Comparison of ENCODE assay signal across 35 cellular contexts in the genomic region with DNA sequence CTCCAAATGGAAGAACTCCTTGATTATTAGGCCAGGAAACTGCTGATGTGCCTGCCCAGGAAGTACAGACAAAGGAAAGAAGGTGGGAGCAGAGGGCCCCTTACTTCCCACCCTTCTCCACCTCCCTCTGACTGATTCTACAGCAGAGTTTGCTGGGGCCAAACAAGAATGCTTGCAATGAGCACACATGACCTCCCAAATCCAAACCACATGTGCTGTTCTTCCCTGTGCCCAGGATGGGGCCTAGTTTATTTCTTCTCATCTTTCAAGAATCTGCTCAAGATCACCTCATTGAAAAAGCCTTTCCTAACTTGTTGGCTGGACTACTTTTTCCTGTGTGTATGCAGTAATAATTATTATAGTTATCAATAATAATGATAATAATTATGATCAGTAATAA.
"Had no signal": no experiment of that assay in that cellular context is flagged by ENCODE, and none has a peak within 500 bp of the region (broad histone marks: within the 10 kb centered on the region; RNA-seq: fewer than 3 reads in every experiment).

No MANE protein-coding gene starts in this region.

- H3K9me3 Mint-ChIP-seq: activated CD8-positive, alpha-beta T cell treated with anti-CD3 and anti-CD28 coated beads for 36 hours; activated naive CD4-positive, alpha-beta T cell treated with anti-CD3 and anti-CD28 coated beads for 36 hours; activated naive CD4-positive, alpha-beta T cell treated with anti-CD3 and anti-CD28 coated beads, Interleukin-2, amount 50 U/mL, for 24 hours; activated naive CD8-positive, alpha-beta T cell treated with anti-CD3 and anti-CD28 coated beads for 36 hours; activated naive CD8-positive, alpha-beta T cell treated with anti-CD3 and anti-CD28 coated beads, Interleukin-2, amount 50 U/mL, for 24 hours; activated T-helper 1 cell treated with anti-CD3 and anti-CD28 coated beads, Interleukin-12 subunit alpha, Interleukin-12 subunit beta, Interleukin-2, Interleukin-4 antibody, amounts not matched to agents 30 ng/mL and 10 ng/mL and 1 ng/mL, durations not matched to agents 14 hours and 24 hours and 36 hours; activated T-helper 2 cell treated with anti-CD3 and anti-CD28 coated beads, Interferon-gamma antibody, Interleukin-2, Interleukin-4, amounts not matched to agents 10 μg/mL and 5 μg/mL and 100 μg/mL, durations not matched to agents 14 hours and 24 hours and 36 hours; brain; T-helper 2 cell treated with Interferon-gamma antibody and Interleukin-4, amounts not matched to agents 5 μg/mL and 100 μg/mL, for 36 hours had no signal

- H3K9me3 ChIP-seq: ascending aorta, breast epithelium, colonic mucosa, esophagus squamous epithelium, gastrocnemius medialis, heart left ventricle had no signal

- DNase-seq: activated CD4-positive, alpha-beta T cell treated with anti-CD3 and anti-CD28 coated beads for 1 hour; activated CD4-positive, alpha-beta T cell treated with anti-CD3 and anti-CD28 coated beads for 48 hours; activated CD4-positive, alpha-beta T cell treated with anti-CD3 and anti-CD28 coated beads, Interleukin-2, amount 50 U/mL, for 1 hour; activated CD4-positive, alpha-beta T cell treated with anti-CD3 and anti-CD28 coated beads, Interleukin-2, amount 50 U/mL, for 48 hours; activated CD8-positive, alpha-beta memory T cell treated with anti-CD3 and anti-CD28 coated beads for 24 hours; activated CD8-positive, alpha-beta T cell treated with anti-CD3 and anti-CD28 coated beads for 36 hours; activated effector memory CD4-positive, alpha-beta T cell treated with anti-CD3 and anti-CD28 coated beads, Interleukin-2, amount 50 U/mL, for 16 hours; activated naive CD4-positive, alpha-beta T cell treated with anti-CD3 and anti-CD28 coated beads for 36 hours; activated naive CD8-positive, alpha-beta T cell treated with anti-CD3 and anti-CD28 coated beads for 36 hours; activated naive CD8-positive, alpha-beta T cell treated with anti-CD3 and anti-CD28 coated beads, Interleukin-2, amount 50 U/mL, for 24 hours; activated T-cell treated with anti-CD3 and anti-CD28 coated beads, Interleukin-2, amount 50 U/mL, for 1 hour; activated T-cell treated with anti-CD3 and anti-CD28 coated beads, Interleukin-2, amount 50 U/mL, for 48 hours; central memory CD4-positive, alpha-beta T cell; cerebellar nuclear complex; colonic mucosa; effector CD8-positive, alpha-beta T cell; esophagus squamous epithelium; foreskin keratinocyte; gastrocnemius medialis; glutamatergic neuron; heart left ventricle; hypothalamus; T-helper 1 cell; T-helper 17 cell had no signal

- H3K27me3 Mint-ChIP-seq: activated CD8-positive, alpha-beta T cell treated with anti-CD3 and anti-CD28 coated beads for 36 hours; activated naive CD8-positive, alpha-beta T cell treated with anti-CD3 and anti-CD28 coated beads for 36 hours; activated naive CD8-positive, alpha-beta T cell treated with anti-CD3 and anti-CD28 coated beads, Interleukin-2, amount 50 U/mL, for 24 hours; brain had no signal

- H3K4me3 ChIP-seq: ascending aorta, breast epithelium, cardiac muscle cell, colonic mucosa, esophagus squamous epithelium, gastrocnemius medialis, heart left ventricle had no signal

- H3K36me3 Mint-ChIP-seq: activated naive CD4-positive, alpha-beta T cell treated with anti-CD3 and anti-CD28 coated beads, Interleukin-2, amount 50 U/mL, for 24 hours; activated naive CD8-positive, alpha-beta T cell treated with anti-CD3 and anti-CD28 coated beads for 36 hours; brain had no signal

- H3K36me3 ChIP-seq: ascending aorta, breast epithelium, cardiac muscle cell, colonic mucosa, esophagus squamous epithelium, gastrocnemius medialis, heart left ventricle had no signal

- H3K4me1 ChIP-seq: ascending aorta, breast epithelium, colonic mucosa, esophagus squamous epithelium, foreskin keratinocyte, gastrocnemius medialis, heart left ventricle had no signal

- FAIRE-seq: endometrium, endothelial cell of umbilical vein had no signal

- H3K4me1 Mint-ChIP-seq: activated naive CD4-positive, alpha-beta T cell treated with anti-CD3 and anti-CD28 coated beads, Interleukin-2, amount 50 U/mL, for 24 hours; activated naive CD8-positive, alpha-beta T cell treated with anti-CD3 and anti-CD28 coated beads for 36 hours; activated naive CD8-positive, alpha-beta T cell treated with anti-CD3 and anti-CD28 coated beads, Interleukin-2, amount 50 U/mL, for 24 hours; T-helper 17 cell had no signal

- ATAC-seq: activated CD8-positive, alpha-beta T cell treated with anti-CD3 and anti-CD28 coated beads for 36 hours; activated naive CD8-positive, alpha-beta T cell treated with anti-CD3 and anti-CD28 coated beads, Interleukin-2, amount 50 U/mL, for 24 hours; foreskin keratinocyte; gastrocnemius medialis; heart left ventricle; T-helper 17 cell had no signal

- H3K27ac Mint-ChIP-seq: activated CD8-positive, alpha-beta T cell treated with anti-CD3 and anti-CD28 coated beads for 36 hours; activated naive CD4-positive, alpha-beta T cell treated with anti-CD3 and anti-CD28 coated beads for 36 hours; activated naive CD4-positive, alpha-beta T cell treated with anti-CD3 and anti-CD28 coated beads, Interleukin-2, amount 50 U/mL, for 24 hours; activated naive CD8-positive, alpha-beta T cell treated with anti-CD3 and anti-CD28 coated beads for 36 hours; activated naive CD8-positive, alpha-beta T cell treated with anti-CD3 and anti-CD28 coated beads, Interleukin-2, amount 50 U/mL, for 24 hours; activated T-helper 1 cell treated with anti-CD3 and anti-CD28 coated beads, Interleukin-12 subunit alpha, Interleukin-12 subunit beta, Interleukin-2, Interleukin-4 antibody, amounts not matched to agents 30 ng/mL and 10 ng/mL and 1 ng/mL, durations not matched to agents 14 hours and 24 hours and 36 hours; activated T-helper 2 cell treated with anti-CD3 and anti-CD28 coated beads, Interferon-gamma antibody, Interleukin-2, Interleukin-4, amounts not matched to agents 10 μg/mL and 5 μg/mL and 100 μg/mL, durations not matched to agents 14 hours and 24 hours and 36 hours; brain; T-helper 17 cell; T-helper 2 cell treated with Interferon-gamma antibody and Interleukin-4, amounts not matched to agents 5 μg/mL and 100 μg/mL, for 36 hours had no signal

- H3K4me3 Mint-ChIP-seq: activated CD8-positive, alpha-beta T cell treated with anti-CD3 and anti-CD28 coated beads for 36 hours; activated naive CD4-positive, alpha-beta T cell treated with anti-CD3 and anti-CD28 coated beads for 36 hours; activated naive CD4-positive, alpha-beta T cell treated with anti-CD3 and anti-CD28 coated beads, Interleukin-2, amount 50 U/mL, for 24 hours; activated naive CD8-positive, alpha-beta T cell treated with anti-CD3 and anti-CD28 coated beads for 36 hours; activated naive CD8-positive, alpha-beta T cell treated with anti-CD3 and anti-CD28 coated beads, Interleukin-2, amount 50 U/mL, for 24 hours; activated T-helper 1 cell treated with anti-CD3 and anti-CD28 coated beads, Interleukin-12 subunit alpha, Interleukin-12 subunit beta, Interleukin-2, Interleukin-4 antibody, amounts not matched to agents 30 ng/mL and 10 ng/mL and 1 ng/mL, durations not matched to agents 14 hours and 24 hours and 36 hours; brain; T-helper 17 cell; T-helper 2 cell treated with Interferon-gamma antibody and Interleukin-4, amounts not matched to agents 5 μg/mL and 100 μg/mL, for 36 hours had no signal

- H3K27me3 ChIP-seq: ascending aorta, breast epithelium, cardiac muscle cell, colonic mucosa, esophagus squamous epithelium, foreskin keratinocyte, gastrocnemius medialis had no signal

- H3K27ac ChIP-seq: ascending aorta, breast epithelium, cardiac muscle cell, colonic mucosa, epithelial cell of prostate, esophagus squamous epithelium, foreskin keratinocyte, gastrocnemius medialis, heart left ventricle had no signal
